11 cellular contexts compared by ENCODE assay signal in the genomic region with DNA sequence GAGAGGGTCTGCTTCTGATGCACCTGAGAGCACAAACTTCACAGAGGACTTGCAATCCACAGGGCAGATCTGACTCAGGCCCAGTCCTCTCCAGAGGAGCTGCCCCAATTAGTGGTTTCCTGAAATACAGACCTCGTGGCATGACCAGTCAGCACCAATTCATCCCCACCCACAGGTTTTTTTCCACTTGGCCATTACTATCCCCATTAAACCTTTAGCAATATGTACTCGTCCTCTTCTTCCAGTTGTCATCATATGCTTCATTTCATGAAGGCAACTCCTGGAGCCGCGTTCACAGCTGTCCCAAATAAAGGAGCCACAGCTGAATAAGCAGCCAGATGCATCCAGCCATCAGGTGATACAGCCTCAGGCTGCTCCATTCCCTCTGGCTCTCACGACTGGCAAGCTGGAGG.
DNase-seq lines count a peak whose midpoint lies in the region; ATAC-seq and TF ChIP-seq lines count a peak whose summit lies in the region.
"Had no signal": no experiment of that assay in that cellular context is flagged by ENCODE, and none has a peak within 500 bp of the region (broad histone marks: within the 10 kb centered on the region; RNA-seq: fewer than 3 reads in every experiment).

No MANE protein-coding gene starts in this region.

- ATAC-seq in gastrocnemius medialis: peak; percentile 25 to 49
- ATAC-seq: HCT116 had no signal

- H3K27me3 ChIP-seq in gastrocnemius medialis (no peaks in the 10 kb centered on the region), HAP-1 (ENCODE audit: low read depth) (peaks cover 3% of the 10 kb centered on the region; the same call in 1 of the 2 replicates)
- H3K27me3 ChIP-seq: Peyer's patch had no signal

- DNase-seq in H4 (ENCODE audit: low spot score): peak; percentile 16
- DNase-seq in NOMO-1 treated with dmso at 0.1 percent for 144 hours (lab: John Stamatoyannopoulos, UW; ENCODE audit: unreplicated experiment): peak; percentile 51
- peak; percentile 76 for DNase-seq in epithelial cell of esophagus (ENCODE audit: low read depth)
- DNase-seq in gastrocnemius medialis: peak in 1 of 2 donors; percentile 14
- no peak for DNase-seq in head of caudate nucleus
- no peak for DNase-seq in NCI-H1048 (lab: John Stamatoyannopoulos, UW)
- no peak for DNase-seq in HAP-1 (ENCODE audit: low spot score in 2 of 2)
- DNase-seq: activated naive CD4-positive, alpha-beta T cell treated with Interleukin-2 at 50 U/mL for 16 hours; effector CD4-positive, alpha-beta T cell; Peyer's patch had no signal

- H3K27ac ChIP-seq in gastrocnemius medialis: no peak overlapping the region
- H3K27ac ChIP-seq: Peyer's patch had no signal

- no peaks in the 10 kb centered on the region for H3K9me3 ChIP-seq in gastrocnemius medialis
- H3K9me3 ChIP-seq in HAP-1: no peaks in the 10 kb centered on the region
- H3K9me3 ChIP-seq: Peyer's patch had no signal

- in situ Hi-C loops in gastrocnemius medialis (cut with MboI; ENCODE audit: low sequenced_read_pairs in 4 of 4): no loop called here
- in situ Hi-C loops in HAP-1 (cut with MboI; ENCODE audit: low sequenced_read_pairs): no loop called here

- intact Hi-C loops in gastrocnemius medialis (cut with DNase I; ENCODE audit: low total_unique reads): no loop called here
- intact Hi-C loops in head of caudate nucleus (cut with DNase I): no loop called here

- H3K36me3 ChIP-seq in gastrocnemius medialis (no peaks in the 10 kb centered on the region), HAP-1 (replicated peaks) (no peaks in the 10 kb centered on the region)
- H3K36me3 ChIP-seq: Peyer's patch had no signal

- no peak for TF ChIP-seq POLR2A in gastrocnemius medialis (IDR thresholded peaks at IDR 0.05)

- H3K4me3 ChIP-seq in epithelial cell of esophagus (ENCODE audit: low read length) (no peak overlapping the region), gastrocnemius medialis (no peak overlapping the region), HAP-1 (no peak overlapping the region)
- H3K4me3 ChIP-seq: Peyer's patch had no signal

- H3K4me1 ChIP-seq in gastrocnemius medialis (peaks cover 12 to 33% of the 10 kb centered on the region in 2 donors), HAP-1 (no peaks in the 10 kb centered on the region)

- TF ChIP-seq CTCF in epithelial cell of esophagus (IDR thresholded peaks at IDR 0.05; ENCODE audit: insufficient read depth, low read depth, low read length, missing control alignments) (no peak), gastrocnemius medialis (IDR thresholded peaks at IDR 0.05 in 4 of 5, conservative IDR thresholded peaks at IDR 0.05 in 1 of 5) (no peak)

Comparison
In these comparisons a context has a peak if more than half of its experiments do, and no peak if none do; other contexts are left out.
1. DNase-seq: peak in H4 (single experiment), NOMO-1 treated with dmso at 0.1 percent for 144 hours (single experiment) and epithelial cell of esophagus (single experiment); none in head of caudate nucleus (0 of 42), NCI-H1048 (single experiment) and HAP-1 (0 of 2).